In the genomic region with DNA sequence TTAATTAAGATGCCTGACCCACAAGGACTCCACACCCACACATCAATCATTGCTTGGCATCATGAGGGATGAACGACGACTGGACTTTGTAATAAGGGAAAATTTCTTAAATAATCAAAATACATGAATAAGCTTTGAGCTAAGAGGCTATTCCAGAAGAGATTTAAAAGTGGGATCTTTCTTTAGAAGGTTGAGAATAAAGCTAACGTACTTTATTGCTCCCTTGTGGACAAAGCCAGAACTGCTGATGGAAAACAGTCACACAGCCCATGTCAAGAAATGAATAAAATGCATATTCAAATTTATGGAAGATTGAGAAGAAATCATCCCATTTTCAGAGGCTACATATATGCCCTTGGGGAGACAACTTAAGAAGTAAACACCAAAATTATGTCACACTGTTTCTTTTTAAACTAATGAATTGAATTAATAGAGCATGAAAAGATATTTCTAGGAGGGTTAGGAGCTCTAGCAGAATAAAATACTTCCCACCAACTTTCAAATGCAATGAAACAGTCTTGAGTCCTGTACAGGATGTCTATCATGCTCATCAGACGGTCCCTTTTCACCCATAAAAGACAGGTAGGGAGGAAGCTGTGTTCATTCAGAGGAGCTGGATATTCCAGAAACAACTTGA, we compare ENCODE assay signal across 8 cellular contexts.
DNase-seq lines count a peak whose midpoint lies in the region; ATAC-seq and TF ChIP-seq lines count a peak whose summit lies in the region.

No MANE protein-coding gene starts in this region.

- H3K27me3 ChIP-seq in mammary epithelial cell (ENCODE audit: insufficient read depth, low read length) (no peaks in the 10 kb centered on the region), right lobe of liver (no peaks in the 10 kb centered on the region)

- no peaks in the 10 kb centered on the region for H3K4me1 ChIP-seq in mammary epithelial cell (ENCODE audit: insufficient read depth, low read length)
- H3K4me1 ChIP-seq in right lobe of liver, result no peaks in the 10 kb centered on the region

- H3K9ac ChIP-seq in mammary epithelial cell (ENCODE audit: insufficient read depth, low read length), result no peak overlapping the region

- peaks cover 7% of the 10 kb centered on the region for H3K4me1 Mint-ChIP-seq in stimulated activated naive CD8-positive, alpha-beta T cell treated with anti-CD3 and anti-CD28 coated beads, Interleukin-15, amount 100 ng/mL, for 72 hours

- no peak for TF ChIP-seq POLR2A in right lobe of liver (IDR thresholded peaks at IDR 0.05)

- H3K9me3 ChIP-seq in mammary epithelial cell (replicated peaks; ENCODE audit: insufficient read depth, low read length) (no peaks in the 10 kb centered on the region), right lobe of liver (no peaks in the 10 kb centered on the region)

- H4K20me1 ChIP-seq in mammary epithelial cell (ENCODE audit: insufficient read depth, low read length), result no peaks in the 10 kb centered on the region

- H3K9me3 Mint-ChIP-seq in stimulated activated naive CD8-positive, alpha-beta T cell treated with anti-CD3 and anti-CD28 coated beads, Interleukin-15, amount 100 ng/mL, for 72 hours, result no peaks in the 10 kb centered on the region

- intact Hi-C loops in mammary epithelial cell (cut with micrococcal nuclease) (loop anchor here (1.0 to 5.0 kb wide), 2 partner anchors 64 to 111 kb away; no protein-coding TSS in a partner anchor), right lobe of liver (cut with DNase I) (no loop called here)

- H3K4me3 ChIP-seq in mammary epithelial cell (replicated peaks in 1 of 3; ENCODE audit: insufficient read depth in 1 of 3, low read depth in 2 of 3, low read length in 3 of 3) (no peak overlapping the region), right lobe of liver (no peak overlapping the region)

- no peak overlapping the region for H3K4me3 Mint-ChIP-seq in stimulated activated naive CD8-positive, alpha-beta T cell treated with anti-CD3 and anti-CD28 coated beads, Interleukin-15, amount 100 ng/mL, for 72 hours

- in situ Hi-C loops in mammary epithelial cell (cut with MboI; ENCODE audit: low sequenced_read_pairs in 2 of 2), result no loop called here

- TF ChIP-seq CTCF in mammary epithelial cell (conservative IDR thresholded peaks at IDR 0.05 in 1 of 2, IDR thresholded peaks at IDR 0.05 in 1 of 2; ENCODE audit: extremely low read depth in 1 of 2, insufficient read depth in 1 of 2, low read depth in 1 of 2, low read length in 2 of 2) (peak; percentile 73 to 83), right lobe of liver (IDR thresholded peaks at IDR 0.05) (peak; percentile 43 to 52 (median 49))

- dilution Hi-C loops in mammary epithelial cell (cut with HindIII; ENCODE audit: low sequenced_read_pairs), result loop anchor here (5.0 kb wide), 1 partner anchor 96 kb away; no protein-coding TSS in a partner anchor

- no peak overlapping the region for H3K27ac ChIP-seq in mammary epithelial cell (ENCODE audit: insufficient read depth, low read depth, low read length)
- H3K27ac ChIP-seq in right lobe of liver, result no peak overlapping the region

- WGBS in mammary epithelial cell (ENCODE audit: low coverage, missing lambda C conversion rate), result 4% methylated on average over 3 of the region's 4 CpGs
- 65% methylated on average over 4 of the region's 4 CpGs for WGBS in right lobe of liver (ENCODE audit: insufficient coverage, low coverage, low lambda C conversion rate, missing lambda C conversion rate)

- no peak overlapping the region for H2AFZ ChIP-seq in mammary epithelial cell (ENCODE audit: low read depth, low read length)

- H3K27ac Mint-ChIP-seq in stimulated activated naive CD8-positive, alpha-beta T cell treated with anti-CD3 and anti-CD28 coated beads, Interleukin-15, amount 100 ng/mL, for 72 hours, result no peak overlapping the region

- CTCF ChIA-PET in mammary epithelial cell (lab: Charles Lee; ENCODE audit: low non-redundant PET), result interaction anchor here (0.6 to 1.7 kb wide), 3 partner anchors 30 to 255 kb away, joined by 3 to 7 read pairs (median 4); no protein-coding TSS in a partner anchor

- no peaks in the 10 kb centered on the region for H3K27me3 Mint-ChIP-seq in stimulated activated naive CD8-positive, alpha-beta T cell treated with anti-CD3 and anti-CD28 coated beads, Interleukin-15, amount 100 ng/mL, for 72 hours

- no peak for ATAC-seq in stimulated activated naive CD8-positive, alpha-beta T cell treated with anti-CD3 and anti-CD28 coated beads, Interleukin-15, Interleukin-2, amounts not matched to agents 100 U/mL and 50 U/mL, for 24 hours
- ATAC-seq in stimulated activated naive CD8-positive, alpha-beta T cell treated with anti-CD3 and anti-CD28 coated beads, Interleukin-15, amount 100 ng/mL, for 72 hours, result no peak
- peak in 1 of 4 donors; percentile 28 for ATAC-seq in right lobe of liver

- H3K79me2 ChIP-seq in mammary epithelial cell (ENCODE audit: insufficient read depth, low read length), result no peaks in the 10 kb centered on the region

- no TSS peak for BruUV-seq in mammary epithelial cell (replicated peaks; lab: Mats Ljungman, UMichigan)

- DNase-seq in stimulated activated naive CD8-positive, alpha-beta T cell treated with anti-CD3 and anti-CD28 coated beads, Interleukin-15, Interleukin-2, amounts not matched to agents 100 U/mL and 50 U/mL, for 24 hours, result peak; percentile 26
- no peak for DNase-seq in stimulated activated naive CD8-positive, alpha-beta T cell treated with anti-CD3 and anti-CD28 coated beads, Interleukin-15, amount 100 ng/mL, for 72 hours
- DNase-seq in NCI-H2171 treated with DMSO at 0.1 percent for 48 hours (lab: John Stamatoyannopoulos, UW) (peak; percentile 18), mammary epithelial cell (no peak), right lobe of liver (no peak), putamen (ENCODE audit: low spot score) (no peak), GM19238 (ENCODE audit: insufficient read length, low spot score) (no peak), NCI-H524 treated with DMSO at 0.1 percent for 48 hours (lab: John Stamatoyannopoulos, UW) (no peak)

- H3K4me2 ChIP-seq in mammary epithelial cell (ENCODE audit: insufficient read depth, low read depth, low read length), result no peak overlapping the region

- H3K36me3 ChIP-seq in mammary epithelial cell (ENCODE audit: insufficient read depth, low read length), result no peaks in the 10 kb centered on the region
- H3K36me3 ChIP-seq in right lobe of liver, result peaks cover 0 to 5% (median 0%) of the 10 kb centered on the region in 4 donors

Comparison
In these comparisons a context has a peak if more than half of its experiments do, and no peak if none do; other contexts are left out.
1. DNase-seq: peak in stimulated activated naive CD8-positive, alpha-beta T cell treated with anti-CD3 and anti-CD28 coated beads, Interleukin-15, Interleukin-2, amounts not matched to agents 100 U/mL and 50 U/mL, for 24 hours (single experiment) and NCI-H2171 treated with DMSO at 0.1 percent for 48 hours (single experiment); none in stimulated activated naive CD8-positive, alpha-beta T cell treated with anti-CD3 and anti-CD28 coated beads, Interleukin-15, amount 100 ng/mL, for 72 hours (0 of 2), mammary epithelial cell (single experiment), right lobe of liver (0 of 3), putamen (single experiment), GM19238 (single experiment) and NCI-H524 treated with DMSO at 0.1 percent for 48 hours (single experiment).